In the genomic region with DNA sequence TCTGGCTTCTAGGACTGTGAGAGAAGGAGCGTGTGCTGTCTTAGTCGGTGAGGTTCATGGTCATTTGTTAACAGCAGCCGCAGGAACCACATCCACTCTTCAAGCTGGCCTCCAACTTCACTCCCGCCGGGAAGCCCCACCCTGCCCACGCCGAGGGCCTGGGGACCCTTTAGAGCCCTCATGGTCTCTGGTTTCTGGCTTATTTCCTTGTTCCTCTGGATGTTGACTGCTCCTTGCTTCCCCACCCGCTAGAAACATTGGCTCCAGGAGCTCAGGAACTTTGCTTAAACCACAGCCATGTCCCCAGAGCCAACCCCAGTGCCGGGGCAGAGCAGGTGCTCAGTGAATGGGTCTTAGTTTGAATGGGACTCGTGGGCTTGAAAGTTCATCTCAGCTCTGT, we compare ENCODE assay signal across 14 cellular contexts. TPM values are rescaled to one million over a fixed set of nuclear protein-coding genes. Genes with fewer than 3 reads are reported as not detected.
"Had no signal": no experiment of that assay in that cellular context is flagged by ENCODE, and none has a peak within 500 bp of the region (broad histone marks: within the 10 kb centered on the region; RNA-seq: fewer than 3 reads in every experiment).

No MANE protein-coding gene starts in this region.

- H3K79me2 ChIP-seq: hepatocyte had no signal

- H3K4me3 ChIP-seq: dorsolateral prefrontal cortex, hepatocyte, prostate gland had no signal

- H3K36me3 ChIP-seq: prostate gland had no signal

- H3K27me3 ChIP-seq: dorsolateral prefrontal cortex, hepatocyte had no signal

- H3K4me1 Mint-ChIP-seq: activated B cell treated with CpG ODN at 0.5 μM for 24 hours; activated naive CD4-positive, alpha-beta T cell treated with anti-CD3 and anti-CD28 coated beads, Interleukin-2, amount 10 ng/mL, durations not matched to agents 7 days and 5 days; memory B cell; naive thymus-derived CD8-positive, alpha-beta T cell; stimulated activated memory B cell treated with anti-CD40 and anti-IgM and Interleukin-4, amounts not matched to agents 10 μg/mL and 1 μg/mL and 100 μg/mL, for 72 hours had no signal

- H3K4me1 ChIP-seq: prostate gland had no signal

- H3K9me3 Mint-ChIP-seq: activated naive CD4-positive, alpha-beta T cell treated with anti-CD3 and anti-CD28 coated beads, Interleukin-2, amount 10 ng/mL, durations not matched to agents 7 days and 5 days; T-helper 1 cell treated with Interleukin-12 subunit alpha and Interleukin-12 subunit beta and Interleukin-4 antibody, amounts not matched to agents 30 μg/mL and 1 μg/mL, for 36 hours had no signal

- FAIRE-seq: endometrium had no signal

- H3K36me3 Mint-ChIP-seq: activated naive CD4-positive, alpha-beta T cell treated with anti-CD3 and anti-CD28 coated beads, Interleukin-2, amount 10 ng/mL, durations not matched to agents 7 days and 5 days; memory B cell; stimulated activated memory B cell treated with anti-CD40 and anti-IgM and Interleukin-4, amounts not matched to agents 10 μg/mL and 1 μg/mL and 100 μg/mL, for 72 hours had no signal

- H3K27ac ChIP-seq: dorsolateral prefrontal cortex, hepatocyte, prostate gland had no signal

- H3K27ac Mint-ChIP-seq: activated B cell treated with CpG ODN at 0.5 μM for 24 hours; activated CD8-positive, alpha-beta T cell treated with anti-CD3 and anti-CD28 coated beads, Interleukin-2, amount 10 ng/mL, durations not matched to agents 7 days and 5 days; activated naive CD4-positive, alpha-beta T cell treated with anti-CD3 and anti-CD28 coated beads, Interleukin-2, amount 10 ng/mL, durations not matched to agents 7 days and 5 days; memory B cell; naive thymus-derived CD8-positive, alpha-beta T cell; stimulated activated memory B cell treated with anti-CD40 and anti-IgM and Interleukin-4, amounts not matched to agents 10 μg/mL and 1 μg/mL and 100 μg/mL, for 72 hours; T-helper 1 cell treated with Interleukin-12 subunit alpha and Interleukin-12 subunit beta and Interleukin-4 antibody, amounts not matched to agents 30 μg/mL and 1 μg/mL, for 36 hours had no signal

- H3K9me3 ChIP-seq: prostate gland had no signal

- ATAC-seq: activated CD8-positive, alpha-beta T cell treated with anti-CD3 and anti-CD28 coated beads, Interleukin-2, amount 10 ng/mL, durations not matched to agents 7 days and 5 days; naive thymus-derived CD8-positive, alpha-beta T cell; stimulated activated memory B cell treated with anti-CD40 and anti-IgM and Interleukin-4, amounts not matched to agents 10 μg/mL and 1 μg/mL and 100 μg/mL, for 72 hours had no signal

- DNase-seq: activated B cell treated with CpG ODN at 0.5 μM for 24 hours; activated CD4-positive, alpha-beta T cell treated with anti-CD3 and anti-CD28 coated beads for 48 hours; activated CD8-positive, alpha-beta T cell treated with anti-CD3 and anti-CD28 coated beads, Interleukin-2, amount 10 ng/mL, durations not matched to agents 7 days and 5 days; activated naive CD4-positive, alpha-beta T cell treated with anti-CD3 and anti-CD28 coated beads, Interleukin-2, amount 10 ng/mL, durations not matched to agents 7 days and 5 days; islet precursor cell; nucleus accumbens had no signal

- H3K4me3 Mint-ChIP-seq: activated B cell treated with CpG ODN at 0.5 μM for 24 hours; activated CD8-positive, alpha-beta T cell treated with anti-CD3 and anti-CD28 coated beads, Interleukin-2, amount 10 ng/mL, durations not matched to agents 7 days and 5 days; activated naive CD4-positive, alpha-beta T cell treated with anti-CD3 and anti-CD28 coated beads, Interleukin-2, amount 10 ng/mL, durations not matched to agents 7 days and 5 days; memory B cell; naive thymus-derived CD8-positive, alpha-beta T cell; stimulated activated memory B cell treated with anti-CD40 and anti-IgM and Interleukin-4, amounts not matched to agents 10 μg/mL and 1 μg/mL and 100 μg/mL, for 72 hours; T-helper 1 cell treated with Interleukin-12 subunit alpha and Interleukin-12 subunit beta and Interleukin-4 antibody, amounts not matched to agents 30 μg/mL and 1 μg/mL, for 36 hours had no signal

- H2AFZ ChIP-seq: hepatocyte had no signal

- H3K4me2 ChIP-seq: hepatocyte had no signal

RNA-seq across cellular contexts. Expression of a gene that starts 40.8 kb away (rescaled TPM):
- total RNA-seq: activated B cell treated with CpG ODN at 0.5 μM for 24 hours; activated CD8-positive, alpha-beta T cell treated with anti-CD3 and anti-CD28 coated beads, Interleukin-2, amount 10 ng/mL, durations not matched to agents 7 days and 5 days; naive thymus-derived CD8-positive, alpha-beta T cell had no signal
- polyA plus RNA-seq: naive thymus-derived CD8-positive, alpha-beta T cell had no signal
